ENCODE assay signal across 14 cellular contexts in the genomic region with DNA sequence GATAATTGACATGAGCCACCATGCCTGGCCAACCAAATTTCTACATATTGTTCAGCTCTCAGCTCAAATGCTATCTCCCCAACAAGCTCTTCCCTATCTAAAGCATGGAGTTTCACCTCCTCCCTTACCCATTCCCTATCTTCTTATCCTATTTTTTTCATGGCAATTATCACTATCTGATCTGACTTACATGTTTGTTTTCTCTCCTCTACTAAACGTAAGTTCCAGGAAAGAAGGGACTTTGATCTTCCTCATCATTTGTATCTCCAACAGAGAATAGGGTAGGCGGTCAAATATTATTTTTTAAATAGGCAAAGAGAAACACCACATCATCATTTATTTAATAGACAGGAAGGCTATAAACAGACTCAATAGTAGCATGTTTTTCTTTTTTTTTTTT.
A peak's percentile ranks its signal among the peaks of the same experiment; 100 is the strongest.
DNase-seq lines count a peak whose midpoint lies in the region; TF ChIP-seq lines count a peak whose summit lies in the region.
"Had no signal": no experiment of that assay in that cellular context is flagged by ENCODE, and none has a peak within 500 bp of the region (broad histone marks: within the 10 kb centered on the region; RNA-seq: fewer than 3 reads in every experiment).

No MANE protein-coding gene starts in this region.

- H3K4me3 Mint-ChIP-seq in endodermal cell (no peak overlapping the region), type B pancreatic cell (no peak overlapping the region)
- H3K4me3 Mint-ChIP-seq: CD4-positive, alpha-beta memory T cell had no signal

- H3K27ac Mint-ChIP-seq in endodermal cell (no peak overlapping the region), type B pancreatic cell (no peak overlapping the region)

- no peak for TF ChIP-seq CTCF in endodermal cell (conservative IDR thresholded peaks at IDR 0.05)
- no peak for TF ChIP-seq CTCF in liver (IDR thresholded peaks at IDR 0.05; ENCODE audit: low read depth, low read length, missing input control)
- no peak for TF ChIP-seq CTCF in parathyroid adenoma (IDR thresholded peaks at IDR 0.05)
- no peak for TF ChIP-seq CTCF in type B pancreatic cell (conservative IDR thresholded peaks at IDR 0.05)

- peak in 1 of 2 donors; percentile 23 for TF ChIP-seq RAD21 in liver (IDR thresholded peaks at IDR 0.05)

- peaks cover 58% of the 10 kb centered on the region for H3K36me3 ChIP-seq in endodermal cell (ENCODE audit: control insufficient read depth, insufficient read depth, low read length)
- peaks cover 0 to 18% (median 6%) of the 10 kb centered on the region in 4 donors for H3K36me3 ChIP-seq in liver (ENCODE audit: control insufficient read depth in 4 of 4, insufficient read depth in 3 of 4, low read depth in 1 of 4, low read length in 3 of 4)
- H3K36me3 ChIP-seq in parathyroid adenoma (ENCODE audit: control insufficient read depth, insufficient read depth, low read length) = peaks cover 2% of the 10 kb centered on the region

- DNase-seq in endodermal cell (no peak), type B pancreatic cell (ENCODE audit: extremely low spot score, unreplicated experiment) (no peak), NCI-H1417 treated with DMSO at 0.1 percent for 48 hours (lab: John Stamatoyannopoulos, UW) (no peak), hepatic stellate cell (ENCODE audit: low spot score) (no peak)
- DNase-seq: C1 segment of cervical spinal cord; CD4-positive, alpha-beta memory T cell; COR-L47; DMS153; DND-41; GM23248; H7; HCEC 1CT had no signal

- 60 to 67% methylated on average over 1 to 2 of the region's 2 CpGs for WGBS in endodermal cell (ENCODE audit: insufficient coverage in 1 of 2, insufficient read length in 1 of 2), 2 experiments
- 43% methylated on average over 2 of the region's 2 CpGs for WGBS in liver

- no peak overlapping the region for H2AFZ ChIP-seq in parathyroid adenoma
- H2AFZ ChIP-seq: GM23248 had no signal

- H3K27me3 Mint-ChIP-seq in endodermal cell (ENCODE audit: insufficient read depth) (no peaks in the 10 kb centered on the region), type B pancreatic cell (no peaks in the 10 kb centered on the region)
- H3K27me3 Mint-ChIP-seq: CD4-positive, alpha-beta memory T cell had no signal

- H3K36me3 Mint-ChIP-seq in endodermal cell (ENCODE audit: low read depth) = peaks cover 61% of the 10 kb centered on the region
- peaks cover 19% of the 10 kb centered on the region for H3K36me3 Mint-ChIP-seq in type B pancreatic cell

- H3K4me1 Mint-ChIP-seq in endodermal cell (peaks cover 17% of the 10 kb centered on the region), type B pancreatic cell (ENCODE audit: unreplicated experiment) (peaks cover 13% of the 10 kb centered on the region)

- H3K27me3 ChIP-seq in endodermal cell (ENCODE audit: control insufficient read depth, insufficient read depth, low read length, poor library complexity, severe bottlenecking) = no peaks in the 10 kb centered on the region
- no peaks in the 10 kb centered on the region for H3K27me3 ChIP-seq in liver (ENCODE audit: control insufficient read depth in 4 of 4, insufficient read depth in 4 of 4, low read length in 3 of 4)
- H3K27me3 ChIP-seq in parathyroid adenoma (ENCODE audit: control insufficient read depth, insufficient read depth, low read length) = no peaks in the 10 kb centered on the region

- H3K9me3 Mint-ChIP-seq in endodermal cell = no peaks in the 10 kb centered on the region
- H3K9me3 Mint-ChIP-seq in type B pancreatic cell = peaks cover 7% of the 10 kb centered on the region

- no peak overlapping the region for H3K9ac ChIP-seq in endodermal cell (ENCODE audit: extremely low read depth, low read length, poor library complexity, severe bottlenecking)
- H3K9ac ChIP-seq in liver (ENCODE audit: low read depth in 1 of 2, low read length in 2 of 2) = no peak overlapping the region
- no peak overlapping the region for H3K9ac ChIP-seq in parathyroid adenoma
- H3K9ac ChIP-seq: GM23248 had no signal

- H3K9me3 ChIP-seq in endodermal cell (ENCODE audit: control insufficient read depth, low read length) (no peaks in the 10 kb centered on the region), liver (ENCODE audit: control insufficient read depth in 4 of 4, low read length in 3 of 4) (no peaks in the 10 kb centered on the region), parathyroid adenoma (ENCODE audit: control insufficient read depth, low read length) (no peaks in the 10 kb centered on the region)

- H3K27ac ChIP-seq in endodermal cell (ENCODE audit: low read depth, low read length) = no peak overlapping the region
- peak overlapping the region; percentile 40 to 66 for H3K27ac ChIP-seq in liver (ENCODE audit: low read depth in 1 of 2, low read length in 2 of 2)
- peak overlapping the region; percentile 18 for H3K27ac ChIP-seq in parathyroid adenoma
- H3K27ac ChIP-seq: GM23248 had no signal

- peaks cover 56% of the 10 kb centered on the region for H3K79me2 ChIP-seq in parathyroid adenoma

- H3K4me1 ChIP-seq in endodermal cell (ENCODE audit: control insufficient read depth, insufficient read depth, low read length) = peaks cover 9% of the 10 kb centered on the region
- peaks cover 9 to 34% (median 13%) of the 10 kb centered on the region in 4 donors for H3K4me1 ChIP-seq in liver (ENCODE audit: control insufficient read depth in 4 of 4, insufficient read depth in 4 of 4, low read length in 3 of 4)
- peaks cover 59% of the 10 kb centered on the region for H3K4me1 ChIP-seq in parathyroid adenoma

- no peak overlapping the region for H3K4me2 ChIP-seq in parathyroid adenoma (ENCODE audit: low read length)

- peak overlapping the region; percentile 27 for H3K4me3 ChIP-seq in endodermal cell (ENCODE audit: low read length)
- no peak overlapping the region for H3K4me3 ChIP-seq in liver (ENCODE audit: low read depth in 1 of 3, low read length in 3 of 3)
- no peak overlapping the region for H3K4me3 ChIP-seq in parathyroid adenoma (ENCODE audit: low read depth, low read length)
- H3K4me3 ChIP-seq: GM23248 had no signal

TF ChIP-seq in liver, 16 proteins besides CTCF, POLR2A, EP300 and RAD21:
- TF ChIP-seq GABPA (IDR thresholded peaks at IDR 0.05 in 1 of 2, conservative IDR thresholded peaks at IDR 0.05 in 1 of 2) (no peak), SP1 (IDR thresholded peaks at IDR 0.05) (peak; percentile 44), FOXA2 (IDR thresholded peaks at IDR 0.05) (peak; percentile 32), JUND (IDR thresholded peaks at IDR 0.05) (no peak), RXRA (IDR thresholded peaks at IDR 0.05) (peak in 1 of 2 donors; percentile 61), YY1 (IDR thresholded peaks at IDR 0.05) (peak; percentile 61), TAF1 (conservative IDR thresholded peaks at IDR 0.05) (no peak), HNF4A (conservative IDR thresholded peaks at IDR 0.05) (peak; percentile 71 to 83), HNF4G (IDR thresholded peaks at IDR 0.05) (peak; percentile 31), EGR1 (IDR thresholded peaks at IDR 0.05; ENCODE audit: low read depth in 2 of 2) (no peak), FOXA1 (IDR thresholded peaks at IDR 0.05) (peak; percentile 11), NR2F2 (IDR thresholded peaks at IDR 0.05) (no peak)
- TF ChIP-seq, protein P1, sequence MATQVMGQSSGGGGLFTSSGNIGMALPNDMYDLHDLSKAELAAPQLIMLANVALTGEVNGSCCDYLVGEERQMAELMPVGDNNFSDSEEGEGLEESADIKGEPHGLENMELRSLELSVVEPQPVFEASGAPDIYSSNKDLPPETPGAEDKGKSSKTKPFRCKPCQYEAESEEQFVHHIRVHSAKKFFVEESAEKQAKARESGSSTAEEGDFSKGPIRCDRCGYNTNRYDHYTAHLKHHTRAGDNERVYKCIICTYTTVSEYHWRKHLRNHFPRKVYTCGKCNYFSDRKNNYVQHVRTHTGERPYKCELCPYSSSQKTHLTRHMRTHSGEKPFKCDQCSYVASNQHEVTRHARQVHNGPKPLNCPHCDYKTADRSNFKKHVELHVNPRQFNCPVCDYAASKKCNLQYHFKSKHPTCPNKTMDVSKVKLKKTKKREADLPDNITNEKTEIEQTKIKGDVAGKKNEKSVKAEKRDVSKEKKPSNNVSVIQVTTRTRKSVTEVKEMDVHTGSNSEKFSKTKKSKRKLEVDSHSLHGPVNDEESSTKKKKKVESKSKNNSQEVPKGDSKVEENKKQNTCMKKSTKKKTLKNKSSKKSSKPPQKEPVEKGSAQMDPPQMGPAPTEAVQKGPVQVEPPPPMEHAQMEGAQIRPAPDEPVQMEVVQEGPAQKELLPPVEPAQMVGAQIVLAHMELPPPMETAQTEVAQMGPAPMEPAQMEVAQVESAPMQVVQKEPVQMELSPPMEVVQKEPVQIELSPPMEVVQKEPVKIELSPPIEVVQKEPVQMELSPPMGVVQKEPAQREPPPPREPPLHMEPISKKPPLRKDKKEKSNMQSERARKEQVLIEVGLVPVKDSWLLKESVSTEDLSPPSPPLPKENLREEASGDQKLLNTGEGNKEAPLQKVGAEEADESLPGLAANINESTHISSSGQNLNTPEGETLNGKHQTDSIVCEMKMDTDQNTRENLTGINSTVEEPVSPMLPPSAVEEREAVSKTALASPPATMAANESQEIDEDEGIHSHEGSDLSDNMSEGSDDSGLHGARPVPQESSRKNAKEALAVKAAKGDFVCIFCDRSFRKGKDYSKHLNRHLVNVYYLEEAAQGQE (IDR thresholded peaks at IDR 0.05) = no peak
- TF ChIP-seq, protein P2, sequence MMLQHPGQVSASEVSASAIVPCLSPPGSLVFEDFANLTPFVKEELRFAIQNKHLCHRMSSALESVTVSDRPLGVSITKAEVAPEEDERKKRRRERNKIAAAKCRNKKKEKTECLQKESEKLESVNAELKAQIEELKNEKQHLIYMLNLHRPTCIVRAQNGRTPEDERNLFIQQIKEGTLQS (IDR thresholded peaks at IDR 0.05) = no peak
- TF ChIP-seq, protein P3, sequence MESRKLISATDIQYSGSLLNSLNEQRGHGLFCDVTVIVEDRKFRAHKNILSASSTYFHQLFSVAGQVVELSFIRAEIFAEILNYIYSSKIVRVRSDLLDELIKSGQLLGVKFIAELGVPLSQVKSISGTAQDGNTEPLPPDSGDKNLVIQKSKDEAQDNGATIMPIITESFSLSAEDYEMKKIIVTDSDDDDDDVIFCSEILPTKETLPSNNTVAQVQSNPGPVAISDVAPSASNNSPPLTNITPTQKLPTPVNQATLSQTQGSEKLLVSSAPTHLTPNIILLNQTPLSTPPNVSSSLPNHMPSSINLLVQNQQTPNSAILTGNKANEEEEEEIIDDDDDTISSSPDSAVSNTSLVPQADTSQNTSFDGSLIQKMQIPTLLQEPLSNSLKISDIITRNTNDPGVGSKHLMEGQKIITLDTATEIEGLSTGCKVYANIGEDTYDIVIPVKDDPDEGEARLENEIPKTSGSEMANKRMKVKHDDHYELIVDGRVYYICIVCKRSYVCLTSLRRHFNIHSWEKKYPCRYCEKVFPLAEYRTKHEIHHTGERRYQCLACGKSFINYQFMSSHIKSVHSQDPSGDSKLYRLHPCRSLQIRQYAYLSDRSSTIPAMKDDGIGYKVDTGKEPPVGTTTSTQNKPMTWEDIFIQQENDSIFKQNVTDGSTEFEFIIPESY (IDR thresholded peaks at IDR 0.05) = peak; percentile 51
- TF ChIP-seq, protein P4, sequence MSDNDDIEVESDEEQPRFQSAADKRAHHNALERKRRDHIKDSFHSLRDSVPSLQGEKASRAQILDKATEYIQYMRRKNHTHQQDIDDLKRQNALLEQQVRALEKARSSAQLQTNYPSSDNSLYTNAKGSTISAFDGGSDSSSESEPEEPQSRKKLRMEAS (IDR thresholded peaks at IDR 0.05) = peak; percentile 46
TF ChIP-seq in liver: peak in this region for 9.
